ENCODE assay signal across 27 cellular contexts in the genomic region with DNA sequence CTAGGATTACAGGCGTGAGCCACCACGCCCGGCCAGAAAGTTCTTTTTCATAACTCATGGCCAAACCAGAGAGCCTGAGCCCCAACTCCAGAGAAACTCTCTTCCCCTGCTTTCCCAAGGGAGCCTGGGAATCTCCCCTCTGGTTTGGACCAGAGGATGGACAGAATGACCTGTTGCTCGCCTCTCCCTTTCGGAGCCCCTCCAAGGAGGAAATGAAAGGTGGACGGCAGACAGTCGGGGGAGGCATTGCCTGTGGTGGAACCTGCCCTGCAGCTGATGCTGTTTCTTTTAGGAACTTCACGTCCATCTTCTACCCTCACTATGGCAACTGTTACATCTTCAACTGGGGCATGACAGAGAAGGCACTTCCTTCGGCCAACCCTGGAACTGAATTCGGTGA.
"Had no signal": no experiment of that assay in that cellular context is flagged by ENCODE, and none has a peak within 500 bp of the region (broad histone marks: within the 10 kb centered on the region; RNA-seq: fewer than 3 reads in every experiment).

No MANE protein-coding gene starts in this region.

- H3K4me3 ChIP-seq: neural progenitor cell, ovary, psoas muscle, right lobe of liver, sigmoid colon, stomach, thoracic aorta, thyroid gland, tibial nerve, upper lobe of left lung, vagina had no signal

- H2AFZ ChIP-seq: neural progenitor cell, parathyroid adenoma had no signal

- H3K27ac Mint-ChIP-seq: natural killer cell; nephron; neural progenitor cell; progenitor cell of endocrine pancreas; stimulated activated effector memory CD8-positive, alpha-beta T cell treated with anti-CD3 and anti-CD28 coated beads, Interleukin-12 subunit alpha, Interleukin-12 subunit beta, amount 100 ng/mL, for 72 hours; stimulated activated naive B cell treated with anti-CD40 and anti-IgM and Interleukin-4, amounts not matched to agents 10 μg/mL and 1 μg/mL and 100 μg/mL, for 72 hours; stimulated activated naive CD8-positive, alpha-beta T cell treated with anti-CD3 and anti-CD28 coated beads, Interleukin-15, Interleukin-2, amounts not matched to agents 100 ng/mL and 50 ng/mL, for 24 hours had no signal

- H3K27ac ChIP-seq: neural progenitor cell, ovary, parathyroid adenoma, psoas muscle, right lobe of liver, stomach, thoracic aorta, thyroid gland, tibial nerve, upper lobe of left lung, vagina had no signal

- H3K36me3 ChIP-seq: neural progenitor cell, ovary, right lobe of liver, sigmoid colon, thoracic aorta, thyroid gland, tibial nerve, upper lobe of left lung, vagina had no signal

- H3K27me3 ChIP-seq: neural progenitor cell, ovary, right lobe of liver, sigmoid colon, thyroid gland, tibial nerve, upper lobe of left lung, vagina had no signal

- H3K4me2 ChIP-seq: neural progenitor cell had no signal

- H3K4me1 Mint-ChIP-seq: natural killer cell, nephron, neural progenitor cell had no signal

- H3K79me2 ChIP-seq: parathyroid adenoma had no signal

- H3K9me3 Mint-ChIP-seq: natural killer cell; nephron; neural progenitor cell; stimulated activated effector memory CD8-positive, alpha-beta T cell treated with anti-CD3 and anti-CD28 coated beads, Interleukin-12 subunit alpha, Interleukin-12 subunit beta, amount 100 ng/mL, for 72 hours; stimulated activated naive B cell treated with anti-CD40 and anti-IgM and Interleukin-4, amounts not matched to agents 10 μg/mL and 1 μg/mL and 100 μg/mL, for 72 hours; stimulated activated naive CD8-positive, alpha-beta T cell treated with anti-CD3 and anti-CD28 coated beads, Interleukin-15, Interleukin-2, amounts not matched to agents 100 ng/mL and 50 ng/mL, for 24 hours had no signal

- H3K27me3 Mint-ChIP-seq: stimulated activated naive CD8-positive, alpha-beta T cell treated with anti-CD3 and anti-CD28 coated beads, Interleukin-15, Interleukin-2, amounts not matched to agents 100 ng/mL and 50 ng/mL, for 24 hours had no signal

- H3K36me3 Mint-ChIP-seq: natural killer cell; neural progenitor cell; stimulated activated effector memory CD8-positive, alpha-beta T cell treated with anti-CD3 and anti-CD28 coated beads, Interleukin-12 subunit alpha, Interleukin-12 subunit beta, amount 100 ng/mL, for 72 hours; stimulated activated naive B cell treated with anti-CD40 and anti-IgM and Interleukin-4, amounts not matched to agents 10 μg/mL and 1 μg/mL and 100 μg/mL, for 72 hours had no signal

- DNase-seq: natural killer cell; occipital lobe; ovary; psoas muscle; right cardiac atrium; right lobe of liver; sigmoid colon; small intestine; stimulated activated CD4-positive, alpha-beta T cell treated with anti-CD3 and anti-CD28 coated beads, Interleukin-15, amount 100 ng/mL, for 24 hours; stimulated activated CD4-positive, alpha-beta T cell treated with anti-CD3 and anti-CD28 coated beads, Interleukin-2, amount 100 ng/mL, for 24 hours; stimulated activated CD4-positive, alpha-beta T cell treated with anti-CD3 and anti-CD28 coated beads, Interleukin-2, amount 100 ng/mL, for 48 hours; stimulated activated CD4-positive, alpha-beta T cell treated with anti-CD3 and anti-CD28 coated beads, Interleukin-4, amount 100 ng/mL, for 24 hours; stimulated activated naive B cell treated with anti-CD40 and anti-IgM and Interleukin-4, amounts not matched to agents 10 μg/mL and 1 μg/mL and 100 μg/mL, for 72 hours; stimulated activated naive CD4-positive, alpha-beta T cell treated with Interleukin-2 at 50 U/mL for 16 hours; stomach; thyroid gland; trophoblast cell; upper lobe of left lung had no signal

- H3K4me3 Mint-ChIP-seq: natural killer cell; nephron; neural progenitor cell; stimulated activated effector memory CD8-positive, alpha-beta T cell treated with anti-CD3 and anti-CD28 coated beads, Interleukin-12 subunit alpha, Interleukin-12 subunit beta, amount 100 ng/mL, for 72 hours; stimulated activated naive B cell treated with anti-CD40 and anti-IgM and Interleukin-4, amounts not matched to agents 10 μg/mL and 1 μg/mL and 100 μg/mL, for 72 hours; stimulated activated naive CD8-positive, alpha-beta T cell treated with anti-CD3 and anti-CD28 coated beads, Interleukin-15, Interleukin-2, amounts not matched to agents 100 ng/mL and 50 ng/mL, for 24 hours had no signal

- H3K9me3 ChIP-seq: ovary, psoas muscle, right lobe of liver, sigmoid colon, stomach, thoracic aorta, thyroid gland, tibial nerve, upper lobe of left lung, vagina had no signal

- H3K4me1 ChIP-seq: neural progenitor cell, parathyroid adenoma, right lobe of liver, tibial nerve, vagina had no signal
